ENCODE assay signal across 1 cellular context in the genomic region with DNA sequence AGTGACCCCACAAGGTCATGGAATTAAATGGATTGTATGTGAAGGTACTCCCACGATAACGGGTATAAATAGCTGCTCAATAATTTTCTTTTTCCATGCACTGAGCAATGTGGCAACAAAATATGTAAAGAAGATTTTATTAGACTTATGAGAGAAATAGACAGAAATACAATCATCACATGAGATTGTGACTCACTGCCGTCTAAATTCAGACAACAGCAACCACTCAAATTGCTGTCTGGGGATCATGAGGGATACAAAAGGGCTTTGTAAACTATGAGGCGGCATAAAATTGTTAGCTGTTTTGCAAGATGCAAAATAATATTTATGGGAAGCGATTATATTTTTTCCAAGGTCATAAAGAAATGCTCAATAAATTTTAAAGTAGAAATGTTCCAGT.
TF ChIP-seq lines count a peak whose summit lies in the region.

No MANE protein-coding gene starts in this region.

TF ChIP-seq in IMR-90, 13 proteins besides CTCF, POLR2A, EP300 and RAD21:
- no peak for TF ChIP-seq RFX5 (IDR thresholded peaks at IDR 0.05; ENCODE audit: low read depth, low read length)
- no peak for TF ChIP-seq SMC3 (IDR thresholded peaks at IDR 0.05; ENCODE audit: low read depth, low read length)
- TF ChIP-seq BHLHE40 (IDR thresholded peaks at IDR 0.05; ENCODE audit: low read depth, low read length) = no peak
- TF ChIP-seq RCOR1 (IDR thresholded peaks at IDR 0.05; ENCODE audit: insufficient replicate concordance, low read length) = no peak
- TF ChIP-seq CHD1 (IDR thresholded peaks at IDR 0.05; ENCODE audit: low read depth, low read length) = no peak
- no peak for TF ChIP-seq MAFK (IDR thresholded peaks at IDR 0.05; ENCODE audit: low read depth, low read length)
- no peak for TF ChIP-seq MXI1 (IDR thresholded peaks at IDR 0.05; ENCODE audit: borderline replicate concordance, low read depth, low read length)
- TF ChIP-seq MAZ (IDR thresholded peaks at IDR 0.05; ENCODE audit: borderline replicate concordance, low read depth, low read length) = no peak
- TF ChIP-seq, protein P1, sequence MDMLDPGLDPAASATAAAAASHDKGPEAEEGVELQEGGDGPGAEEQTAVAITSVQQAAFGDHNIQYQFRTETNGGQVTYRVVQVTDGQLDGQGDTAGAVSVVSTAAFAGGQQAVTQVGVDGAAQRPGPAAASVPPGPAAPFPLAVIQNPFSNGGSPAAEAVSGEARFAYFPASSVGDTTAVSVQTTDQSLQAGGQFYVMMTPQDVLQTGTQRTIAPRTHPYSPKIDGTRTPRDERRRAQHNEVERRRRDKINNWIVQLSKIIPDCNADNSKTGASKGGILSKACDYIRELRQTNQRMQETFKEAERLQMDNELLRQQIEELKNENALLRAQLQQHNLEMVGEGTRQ (IDR thresholded peaks at IDR 0.05; ENCODE audit: low read depth, low read length) = no peak
- no peak for TF ChIP-seq NFE2L2 (IDR thresholded peaks at IDR 0.05; ENCODE audit: low read depth, low read length)
- TF ChIP-seq, protein P2, sequence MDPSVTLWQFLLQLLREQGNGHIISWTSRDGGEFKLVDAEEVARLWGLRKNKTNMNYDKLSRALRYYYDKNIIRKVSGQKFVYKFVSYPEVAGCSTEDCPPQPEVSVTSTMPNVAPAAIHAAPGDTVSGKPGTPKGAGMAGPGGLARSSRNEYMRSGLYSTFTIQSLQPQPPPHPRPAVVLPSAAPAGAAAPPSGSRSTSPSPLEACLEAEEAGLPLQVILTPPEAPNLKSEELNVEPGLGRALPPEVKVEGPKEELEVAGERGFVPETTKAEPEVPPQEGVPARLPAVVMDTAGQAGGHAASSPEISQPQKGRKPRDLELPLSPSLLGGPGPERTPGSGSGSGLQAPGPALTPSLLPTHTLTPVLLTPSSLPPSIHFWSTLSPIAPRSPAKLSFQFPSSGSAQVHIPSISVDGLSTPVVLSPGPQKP (IDR thresholded peaks at IDR 0.05; ENCODE audit: borderline replicate concordance, low read depth, low read length) = no peak
